8 cellular contexts compared by ENCODE assay signal in the genomic region with DNA sequence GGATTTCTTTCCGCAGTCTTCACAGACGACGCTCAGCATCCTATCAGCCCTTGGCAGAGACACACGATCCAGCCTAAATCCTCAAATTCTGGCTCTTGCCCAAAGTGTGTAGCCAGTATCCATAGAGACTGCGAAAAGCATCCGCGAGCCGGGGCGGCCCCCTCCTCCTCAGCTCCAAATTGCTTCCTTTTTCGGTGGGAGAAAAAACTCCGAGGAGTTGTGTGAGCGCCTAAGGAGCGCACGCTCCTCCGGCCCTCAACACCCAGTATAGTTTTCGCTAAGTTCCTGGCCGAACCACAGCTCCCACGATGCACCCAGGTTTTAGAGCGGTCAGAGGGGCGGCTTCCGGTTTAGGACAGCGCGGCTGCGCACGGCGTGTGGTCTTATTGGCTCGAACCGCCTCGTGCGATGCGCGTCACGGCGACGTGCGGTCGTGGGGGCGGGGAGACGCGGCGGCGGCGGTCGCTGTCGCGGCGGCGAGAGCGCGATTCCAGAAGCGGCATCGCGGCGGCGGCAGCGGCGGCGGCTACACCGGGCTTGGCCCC. TPM values are rescaled to one million over a fixed set of nuclear protein-coding genes. Genes with fewer than 3 reads are reported as not detected.
A peak's percentile ranks its signal among the peaks of the same experiment; 100 is the strongest.
DNase-seq lines count a peak whose midpoint lies in the region; ATAC-seq and TF ChIP-seq lines count a peak whose summit lies in the region.

A gene with protein sequence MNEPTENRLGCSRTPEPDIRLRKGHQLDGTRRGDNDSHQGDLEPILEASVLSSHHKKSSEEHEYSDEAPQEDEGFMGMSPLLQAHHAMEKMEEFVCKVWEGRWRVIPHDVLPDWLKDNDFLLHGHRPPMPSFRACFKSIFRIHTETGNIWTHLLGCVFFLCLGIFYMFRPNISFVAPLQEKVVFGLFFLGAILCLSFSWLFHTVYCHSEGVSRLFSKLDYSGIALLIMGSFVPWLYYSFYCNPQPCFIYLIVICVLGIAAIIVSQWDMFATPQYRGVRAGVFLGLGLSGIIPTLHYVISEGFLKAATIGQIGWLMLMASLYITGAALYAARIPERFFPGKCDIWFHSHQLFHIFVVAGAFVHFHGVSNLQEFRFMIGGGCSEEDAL (plus strand): TSS at position 493 of the 545 bp plus-strand sequence. CDS start 63,274 bp downstream, outside the sequence.

- H3K56ac ChIP-seq in H9 (ENCODE audit: insufficient read length, low read depth, low read length), result no peak within 1 kb of the TSS

- H3K4me1 ChIP-seq in ES-I3 (ENCODE audit: insufficient read depth, low read length) (0 out of 2 replicates have a peak, but pooled peaks cover 5% of the 10 kb centered on the region), H9 (ENCODE audit: insufficient read depth, low read length) (no peaks in the 10 kb centered on the region)

- H2BK5ac ChIP-seq in H9 (ENCODE audit: insufficient read length, low read length), result no peak within 1 kb of the TSS

- H3K79me2 ChIP-seq in H9 (ENCODE audit: insufficient read depth, low read length), result peaks cover 25% of the 10 kb centered on the region; the same call in 1 of the 2 replicates

- H3K79me1 ChIP-seq in H9 (ENCODE audit: insufficient read depth, low read depth, low read length, poor library complexity, severe bottlenecking), result peaks cover 2% of the 10 kb centered on the region

- H3K27me3 ChIP-seq in H9 (ENCODE audit: insufficient read depth, low read length) (no peaks in the 10 kb centered on the region), MG63 (no peaks in the 10 kb centered on the region)

- H3K4me3 Mint-ChIP-seq in H9, result peak within 1 kb of the TSS; percentile 86 to 97
- peak within 1 kb of the TSS; percentile 93 to 96 (median 93) for H3K4me3 Mint-ChIP-seq in nephron

- peak within 1 kb of the TSS; percentile 52 for H2AFZ ChIP-seq in H9 (ENCODE audit: low read length)

- H3K4ac ChIP-seq in H9 (ENCODE audit: low read depth, low read length), result no peak within 1 kb of the TSS

- H3K36me3 Mint-ChIP-seq in H9 (ENCODE audit: insufficient read depth in 1 of 3, low read depth in 3 of 3), result peaks cover 2 to 11% (median 6%) of the 10 kb centered on the region in 3 experiments; a peak in 5 of 7 replicates
- no peaks in the 10 kb centered on the region for H3K36me3 Mint-ChIP-seq in nephron (ENCODE audit: low read depth)

- no peak for TF ChIP-seq CTCF in H9 (conservative IDR thresholded peaks at IDR 0.05)
- no peak for TF ChIP-seq CTCF in fibroblast of the aortic adventitia (IDR thresholded peaks at IDR 0.05; ENCODE audit: insufficient read depth, low read length)
- TF ChIP-seq CTCF in nephron (IDR thresholded peaks at IDR 0.05; ENCODE audit: unreplicated experiment in 3 of 3), result no peak

- H3K4me3 ChIP-seq in MG63 (peak within 1 kb of the TSS; percentile 94), fibroblast of the aortic adventitia (ENCODE audit: low read depth, low read length) (peak within 1 kb of the TSS; percentile 86)

- no peak within 1 kb of the TSS for H2BK12ac ChIP-seq in H9 (ENCODE audit: insufficient read length, low read depth, low read length)

- WGBS in H9 (ENCODE audit: extremely low coverage, insufficient read length, low lambda C conversion rate), result no CpG with 5 or more reads among the region's 59 CpGs

- H2BK20ac ChIP-seq in H9 (ENCODE audit: low read depth, low read length, poor library complexity, severe bottlenecking), result no peak within 1 kb of the TSS

- no peak within 1 kb of the TSS for H4K8ac ChIP-seq in H9 (replicated peaks; ENCODE audit: insufficient read length, low read depth, low read length)

- H4K91ac ChIP-seq in H9 (ENCODE audit: insufficient read length, low read depth, low read length), result no peak within 1 kb of the TSS

- H3K27me3 Mint-ChIP-seq in H9 (ENCODE audit: low read depth) (peaks cover 2% of the 10 kb centered on the region), nephron (ENCODE audit: low read depth) (no peaks in the 10 kb centered on the region)

- peak; percentile 99 for ATAC-seq in stimulated activated naive CD8-positive, alpha-beta T cell treated with anti-CD3 and anti-CD28 coated beads, Interleukin-15, Interleukin-2, amounts not matched to agents 100 U/mL and 50 U/mL, for 24 hours

- peak within 1 kb of the TSS; percentile 77 for H3K18ac ChIP-seq in H9 (ENCODE audit: insufficient read length, low read depth, low read length)

- H3K9me3 ChIP-seq in ES-I3 (ENCODE audit: control insufficient read depth, insufficient read depth, low read length), result no peaks in the 10 kb centered on the region
- H3K9me3 ChIP-seq in H9 (ENCODE audit: control insufficient read depth, low read depth, low read length), result no peaks in the 10 kb centered on the region
- no peaks in the 10 kb centered on the region for H3K9me3 ChIP-seq in MG63

- peaks cover 5% of the 10 kb centered on the region for H3K23me2 ChIP-seq in H9 (ENCODE audit: insufficient read length, low read depth, low read length, poor library complexity, severe bottlenecking)

- no peak within 1 kb of the TSS for H3K23ac ChIP-seq in H9 (ENCODE audit: insufficient read length, low read depth, low read length)

- no peak within 1 kb of the TSS for H2AK5ac ChIP-seq in H9 (ENCODE audit: insufficient read length, low read length)

- H3K27ac Mint-ChIP-seq in H9, result peak within 1 kb of the TSS; percentile 99
- H3K27ac Mint-ChIP-seq in nephron, result peak within 1 kb of the TSS; percentile 91 to 99 (median 98)

- DNase-seq in H9 (peak; percentile 98), MG63 (peak; percentile 95), SHP77 (lab: John Stamatoyannopoulos, UW) (peak; percentile 79 to 83), fibroblast of the aortic adventitia (ENCODE audit: low read depth) (peak; percentile 96)
- DNase-seq in activated effector memory CD4-positive, alpha-beta T cell treated with Interleukin-2 at 50 U/mL for 16 hours, result peak; percentile 91
- peak; percentile 94 for DNase-seq in stimulated activated naive CD8-positive, alpha-beta T cell treated with anti-CD3 and anti-CD28 coated beads, Interleukin-15, Interleukin-2, amounts not matched to agents 100 U/mL and 50 U/mL, for 24 hours

- H3K4me1 Mint-ChIP-seq in H9, result peaks cover 14 to 15% of the 10 kb centered on the region in 2 experiments
- peaks cover 18% of the 10 kb centered on the region for H3K4me1 Mint-ChIP-seq in nephron

- H3K9me3 Mint-ChIP-seq in H9 (no peaks in the 10 kb centered on the region), nephron (no peaks in the 10 kb centered on the region)

- no peaks in the 10 kb centered on the region for H4K20me1 ChIP-seq in H9 (ENCODE audit: control insufficient read depth, insufficient read depth, insufficient read length)

- H2BK120ac ChIP-seq in H9 (ENCODE audit: low read depth, low read length, poor library complexity, severe bottlenecking), result no peak within 1 kb of the TSS

- H4K5ac ChIP-seq in H9 (ENCODE audit: insufficient read length, low read depth, low read length), result no peak within 1 kb of the TSS

- no peaks in the 10 kb centered on the region for H3K36me3 ChIP-seq in ES-I3 (ENCODE audit: insufficient read depth, low read length)
- H3K36me3 ChIP-seq in MG63, result peaks cover 17% of the 10 kb centered on the region

- H3T11ph ChIP-seq in H9 (ENCODE audit: low read length), result no peak within 1 kb of the TSS

- H3K4me2 ChIP-seq in H9 (ENCODE audit: insufficient read depth, insufficient read length, low read length), result peak within 1 kb of the TSS; percentile 82

- H3K14ac ChIP-seq in H9 (ENCODE audit: insufficient read depth, low read length), result peak within 1 kb of the TSS; percentile 88

- H3K27ac ChIP-seq in H9 (ENCODE audit: insufficient read length, low read depth, low read length), result peak within 1 kb of the TSS; percentile 72

- H2BK15ac ChIP-seq in H9 (ENCODE audit: low read depth, low read length), result no peak within 1 kb of the TSS

- H3K9ac ChIP-seq in ES-I3 (ENCODE audit: low read depth, low read length), result peak within 1 kb of the TSS; percentile 88
- peak within 1 kb of the TSS; percentile 61 for H3K9ac ChIP-seq in H9 (ENCODE audit: extremely low read depth, insufficient read length, low read length)

RNA-seq across cellular contexts. Expression of the gene that starts here (rescaled TPM):
- total RNA-seq in H9 (2021), result 44.2 and 45.3 TPM in 2 replicates
- total RNA-seq in MG63 (2014; rRNA removed; shearing (Covaris generic); ENCODE audit: low replicate concordance), result 41.6 and 50.4 TPM in 2 replicates
- total RNA-seq in fibroblast of the aortic adventitia (ENCODE audit: low replicate concordance), result 12.4 and 26.0 TPM in 2 replicates

Comparison
In these comparisons a context has a peak if more than half of its experiments do, and no peak if none do; other contexts are left out.
1. Peak in every context shown above with its lines: DNase-seq, ATAC-seq, H3K4me3 ChIP-seq and H3K27ac ChIP-seq.